Comparison of ENCODE assay signal across 10 cellular contexts in the genomic region with DNA sequence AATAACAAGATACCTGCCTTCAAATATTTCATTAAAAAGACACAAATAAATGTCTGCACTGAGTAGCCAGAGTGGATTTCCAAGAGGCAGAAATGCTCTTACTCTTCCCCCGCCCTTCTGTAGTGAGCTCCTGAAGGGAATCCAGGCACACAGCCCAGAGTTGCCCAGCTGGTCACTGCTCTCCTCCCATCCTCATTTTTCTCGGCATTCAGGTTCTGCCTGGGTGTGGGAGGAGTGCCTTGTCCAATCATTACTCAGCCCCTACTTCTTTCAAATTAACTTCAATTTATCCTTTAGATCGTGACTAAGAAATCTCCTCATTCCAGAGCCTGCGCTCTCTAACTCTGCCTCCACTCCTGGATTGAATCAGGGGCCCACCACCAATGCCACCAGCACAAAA. TPM values are rescaled to one million over a fixed set of nuclear protein-coding genes. Genes with fewer than 3 reads are reported as not detected.
A peak's percentile ranks its signal among the peaks of the same experiment; 100 is the strongest.
DNase-seq lines count a peak whose midpoint lies in the region; ATAC-seq and TF ChIP-seq lines count a peak whose summit lies in the region.
"Had no signal": no experiment of that assay in that cellular context is flagged by ENCODE, and none has a peak within 500 bp of the region (broad histone marks: within the 10 kb centered on the region; RNA-seq: fewer than 3 reads in every experiment).

No MANE protein-coding gene starts in this region.

- ATAC-seq in naive B cell (ENCODE audit: low read depth in 2 of 2) = no peak

- H3K4me3 ChIP-seq in AG09309 (ENCODE audit: control insufficient read depth, low read depth, low read length) (no peak overlapping the region), esophagus muscularis mucosa (no peak overlapping the region), WERI-Rb-1 (ENCODE audit: low read depth, low read length) (no peak overlapping the region)

- H3K27ac Mint-ChIP-seq in naive B cell = peak overlapping the region in 4 of 6 donors; percentile 15 to 86 (median 52)

- peaks cover 0 to 4% (median 0%) of the 10 kb centered on the region in 7 donors for H3K9me3 Mint-ChIP-seq in naive B cell

- intact Hi-C loops in esophagus muscularis mucosa (cut with DNase I) = no loop called here

- no peaks in the 10 kb centered on the region for H3K27me3 Mint-ChIP-seq in naive B cell

- H3K36me3 ChIP-seq in esophagus muscularis mucosa (peaks cover 0 to 12% (median 6%) of the 10 kb centered on the region in 4 donors), WERI-Rb-1 (peaks cover 13% of the 10 kb centered on the region; the same call in 1 of the 2 replicates)

- peaks cover 4 to 11% of the 10 kb centered on the region in 2 donors for H3K36me3 Mint-ChIP-seq in naive B cell

- H3K9me3 ChIP-seq in esophagus muscularis mucosa (no peaks in the 10 kb centered on the region), WERI-Rb-1 (ENCODE audit: severe bottlenecking) (no peaks in the 10 kb centered on the region)

- TF ChIP-seq POLR2A in esophagus muscularis mucosa (IDR thresholded peaks at IDR 0.05; ENCODE audit: low read depth) = no peak

- H3K4me3 Mint-ChIP-seq in naive B cell = peak overlapping the region in 2 of 8 donors; percentile 39 to 57

- H3K27ac ChIP-seq in esophagus muscularis mucosa (replicated peaks in 1 of 4) (peak overlapping the region; percentile 62 to 80 (median 77)), WERI-Rb-1 (no peak overlapping the region)

- no peak for TF ChIP-seq CTCF in AG09309 (IDR thresholded peaks at IDR 0.05; ENCODE audit: control insufficient read depth, insufficient read depth, low read depth, low read length, missing control alignments)
- no peak for TF ChIP-seq CTCF in esophagus muscularis mucosa (IDR thresholded peaks at IDR 0.05)
- TF ChIP-seq CTCF in WERI-Rb-1 (IDR thresholded peaks at IDR 0.05; ENCODE audit: low read depth, low read length) = no peak

- peaks cover 68 to 79% (median 76%) of the 10 kb centered on the region in 3 donors for H3K4me1 Mint-ChIP-seq in naive B cell

- whole genome bisulfite sequencing in esophagus muscularis mucosa = 25% methylated on average over 4 of the region's 4 CpGs

- DNase-seq in AG09309 (ENCODE audit: low read depth) (peak; percentile 58), NCI-H226 (peak; percentile 93), esophagus muscularis mucosa (ENCODE audit: extremely low spot score) (no peak), naive B cell (no peak), OCI-M1 (lab: John Stamatoyannopoulos, UW) (no peak), OCI-M2 (lab: John Stamatoyannopoulos, UW; ENCODE audit: unreplicated experiment) (no peak), WERI-Rb-1 (no peak), NCI-H2171 (lab: John Stamatoyannopoulos, UW) (no peak)
- DNase-seq: activated CD8-positive, alpha-beta memory T cell treated with anti-CD3 and anti-CD28 coated beads, Interleukin-2, amount 50 U/mL, for 48 hours; NCI-H2081 treated with DMSO at 0.1 percent for 48 hours had no signal

- H3K4me1 ChIP-seq in esophagus muscularis mucosa = peaks cover 61 to 98% (median 95%) of the 10 kb centered on the region in 4 donors

- no peaks in the 10 kb centered on the region for H3K27me3 ChIP-seq in esophagus muscularis mucosa
- H3K27me3 ChIP-seq in WERI-Rb-1 (ENCODE audit: insufficient read depth, low read depth, severe bottlenecking) = no peaks in the 10 kb centered on the region

- TF ChIP-seq EP300 in esophagus muscularis mucosa (IDR thresholded peaks at IDR 0.05) = no peak

RNA-seq across cellular contexts. Expression of gene CCDC6, which starts 12.2 kb away (rescaled TPM):
- total RNA-seq in esophagus muscularis mucosa = 10 to 100 TPM; 41.4 to 71.0 (median 57.2) TPM
- polyA plus RNA-seq in naive B cell (ENCODE audit: low read depth in 6 of 6) = 10 to 100 TPM in 4 of 6 donors, 1 to 10 TPM in 2; 7.8 to 20.9 (median 11.7) TPM

Comparison
In these comparisons a context has a peak if more than half of its experiments do, and no peak if none do; other contexts are left out.
1. DNase-seq: peak in AG09309 (single experiment) and NCI-H226 (single experiment); none in esophagus muscularis mucosa (single experiment), naive B cell (single experiment), OCI-M1 (single experiment), OCI-M2 (single experiment), WERI-Rb-1 (single experiment) and NCI-H2171 (single experiment).